9 cellular contexts compared by ENCODE assay signal in the genomic region with DNA sequence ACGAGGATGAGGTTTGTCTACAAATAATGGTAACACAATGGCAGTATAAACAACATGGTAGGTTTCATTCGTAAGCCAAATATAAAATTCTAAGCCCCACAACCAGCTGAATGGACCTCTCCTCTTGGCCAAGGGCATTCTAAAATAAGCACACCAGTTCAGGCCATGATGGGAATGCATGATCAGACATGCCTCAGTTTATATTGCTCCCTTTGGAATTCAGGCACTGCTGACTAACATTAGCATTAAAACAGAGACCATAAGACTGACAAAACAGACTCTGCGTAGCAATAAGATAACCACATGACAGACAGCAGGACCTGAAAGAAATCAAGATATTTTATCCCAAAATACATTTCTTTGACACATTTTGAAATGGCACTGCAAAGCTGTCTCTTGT.
DNase-seq lines count a peak whose midpoint lies in the region; ATAC-seq and TF ChIP-seq lines count a peak whose summit lies in the region.
"Had no signal": no experiment of that assay in that cellular context is flagged by ENCODE, and none has a peak within 500 bp of the region (broad histone marks: within the 10 kb centered on the region; RNA-seq: fewer than 3 reads in every experiment).

No MANE protein-coding gene starts in this region.

- no peak for ATAC-seq in activated T-cell treated with anti-CD3 and anti-CD28 coated beads, Interleukin-2, amount 50 U/mL, for 72 hours (replicated peaks in 1 of 2)
- ATAC-seq in activated CD8-positive, alpha-beta T cell treated with anti-CD3 and anti-CD28 coated beads, Interleukin-2, amount 10 ng/mL, durations not matched to agents 7 days and 5 days, result no peak
- ATAC-seq in lower lobe of right lung (no peak), thoracic aorta (ENCODE audit: insufficient number of reproducible peaks, low FRiP score, low read depth) (no peak)

- intact Hi-C loops in lower lobe of right lung (cut with DNase I), result no loop called here

- peaks cover 89% of the 10 kb centered on the region for H3K4me1 Mint-ChIP-seq in activated T-cell treated with anti-CD3 and anti-CD28 coated beads, Interleukin-2, amount 50 U/mL, for 72 hours (ENCODE audit: low read depth)
- H3K4me1 Mint-ChIP-seq in activated CD8-positive, alpha-beta T cell treated with anti-CD3 and anti-CD28 coated beads, Interleukin-2, amount 10 ng/mL, durations not matched to agents 7 days and 5 days (ENCODE audit: low read depth), result peaks cover 56% of the 10 kb centered on the region

- H3K27ac Mint-ChIP-seq in activated T-cell treated with anti-CD3 and anti-CD28 coated beads, Interleukin-2, amount 50 U/mL, for 72 hours, result peak overlapping the region; percentile 91
- H3K27ac Mint-ChIP-seq in activated CD8-positive, alpha-beta T cell treated with anti-CD3 and anti-CD28 coated beads, Interleukin-2, amount 10 ng/mL, durations not matched to agents 7 days and 5 days, result peak overlapping the region; percentile 93

- H3K27me3 ChIP-seq in lower lobe of right lung (ENCODE audit: low read depth), result no peaks in the 10 kb centered on the region
- H3K27me3 ChIP-seq in thoracic aorta (replicated peaks; ENCODE audit: insufficient read depth), result no peaks in the 10 kb centered on the region
- H3K27me3 ChIP-seq in MG63, result no peaks in the 10 kb centered on the region

- H3K9me3 ChIP-seq in lower lobe of right lung (no peaks in the 10 kb centered on the region), thoracic aorta (no peaks in the 10 kb centered on the region), MG63 (no peaks in the 10 kb centered on the region)

- H3K27ac ChIP-seq in lower lobe of right lung (peak overlapping the region; percentile 70), thoracic aorta (peak overlapping the region; percentile 80)
- H3K27ac ChIP-seq: WERI-Rb-1 had no signal

- TF ChIP-seq CTCF in lower lobe of right lung (IDR thresholded peaks at IDR 0.05) (no peak), thoracic aorta (IDR thresholded peaks at IDR 0.05) (no peak)

- H3K9me3 Mint-ChIP-seq in activated T-cell treated with anti-CD3 and anti-CD28 coated beads, Interleukin-2, amount 50 U/mL, for 72 hours, result no peaks in the 10 kb centered on the region
- no peaks in the 10 kb centered on the region for H3K9me3 Mint-ChIP-seq in activated CD8-positive, alpha-beta T cell treated with anti-CD3 and anti-CD28 coated beads, Interleukin-2, amount 10 ng/mL, durations not matched to agents 7 days and 5 days (ENCODE audit: insufficient read depth)

- no peaks in the 10 kb centered on the region for H3K36me3 Mint-ChIP-seq in activated T-cell treated with anti-CD3 and anti-CD28 coated beads, Interleukin-2, amount 50 U/mL, for 72 hours (ENCODE audit: insufficient read depth in 2 of 2)
- no peaks in the 10 kb centered on the region for H3K36me3 Mint-ChIP-seq in activated CD8-positive, alpha-beta T cell treated with anti-CD3 and anti-CD28 coated beads, Interleukin-2, amount 10 ng/mL, durations not matched to agents 7 days and 5 days (ENCODE audit: low read depth)

- no peaks in the 10 kb centered on the region for H3K27me3 Mint-ChIP-seq in activated T-cell treated with anti-CD3 and anti-CD28 coated beads, Interleukin-2, amount 50 U/mL, for 72 hours (ENCODE audit: low read depth)
- no peaks in the 10 kb centered on the region for H3K27me3 Mint-ChIP-seq in activated CD8-positive, alpha-beta T cell treated with anti-CD3 and anti-CD28 coated beads, Interleukin-2, amount 10 ng/mL, durations not matched to agents 7 days and 5 days (ENCODE audit: low read depth)

- no peak for DNase-seq in activated T-cell treated with anti-CD3 and anti-CD28 coated beads, Interleukin-2, amount 50 U/mL, for 72 hours
- DNase-seq in activated T-cell treated with anti-CD3 and anti-CD28 coated beads for 4 hours (no peak), lower lobe of right lung (no peak), thoracic aorta (ENCODE audit: low spot score) (no peak), MG63 (no peak)
- DNase-seq in activated CD8-positive, alpha-beta T cell treated with anti-CD3 and anti-CD28 coated beads, Interleukin-2, amount 10 ng/mL, durations not matched to agents 7 days and 5 days, result no peak
- no peak for DNase-seq in central memory CD4-positive, alpha-beta T cell
- DNase-seq in stimulated activated CD4-positive, alpha-beta T cell treated with anti-CD3 and anti-CD28 coated beads, Interleukin-4, amount 100 ng/mL, for 4 hours, result no peak

- H3K4me3 ChIP-seq in lower lobe of right lung, result no peak overlapping the region
- H3K4me3 ChIP-seq in thoracic aorta, result peak overlapping the region; percentile 32
- H3K4me3 ChIP-seq in MG63, result no peak overlapping the region

- POLR2A ChIA-PET in activated CD8-positive, alpha-beta T cell treated with anti-CD3 and anti-CD28 coated beads, Interleukin-2, amount 10 ng/mL, durations not matched to agents 7 days and 5 days (lab: Charles Lee), result interaction anchor here (0.6 to 1.6 kb wide), 7 partner anchors 9 to 147 kb away, joined by 3 to 20 read pairs (median 3); no protein-coding TSS in a partner anchor

- peak overlapping the region; percentile 74 to 78 for H3K4me3 Mint-ChIP-seq in activated T-cell treated with anti-CD3 and anti-CD28 coated beads, Interleukin-2, amount 50 U/mL, for 72 hours
- peak overlapping the region; percentile 78 for H3K4me3 Mint-ChIP-seq in activated CD8-positive, alpha-beta T cell treated with anti-CD3 and anti-CD28 coated beads, Interleukin-2, amount 10 ng/mL, durations not matched to agents 7 days and 5 days

- peaks cover 24% of the 10 kb centered on the region for H3K4me1 ChIP-seq in lower lobe of right lung
- H3K4me1 ChIP-seq in thoracic aorta (ENCODE audit: control insufficient read depth in 1 of 2, low read depth in 2 of 2), result peaks cover 23 to 48% of the 10 kb centered on the region in 2 donors

- no peaks in the 10 kb centered on the region for H3K36me3 ChIP-seq in lower lobe of right lung
- H3K36me3 ChIP-seq in thoracic aorta, result no peaks in the 10 kb centered on the region
- H3K36me3 ChIP-seq in MG63, result no peaks in the 10 kb centered on the region
- H3K36me3 ChIP-seq: WERI-Rb-1 had no signal

- CTCF ChIA-PET in activated CD8-positive, alpha-beta T cell treated with anti-CD3 and anti-CD28 coated beads, Interleukin-2, amount 10 ng/mL, durations not matched to agents 7 days and 5 days (lab: Charles Lee), result interaction anchor here (1.0 to 1.9 kb wide), 4 partner anchors 10 to 189 kb away, joined by 3 to 9 read pairs (median 4); a partner anchor contains a TSS
